ENCODE assay signal across 8 cellular contexts in the genomic region with DNA sequence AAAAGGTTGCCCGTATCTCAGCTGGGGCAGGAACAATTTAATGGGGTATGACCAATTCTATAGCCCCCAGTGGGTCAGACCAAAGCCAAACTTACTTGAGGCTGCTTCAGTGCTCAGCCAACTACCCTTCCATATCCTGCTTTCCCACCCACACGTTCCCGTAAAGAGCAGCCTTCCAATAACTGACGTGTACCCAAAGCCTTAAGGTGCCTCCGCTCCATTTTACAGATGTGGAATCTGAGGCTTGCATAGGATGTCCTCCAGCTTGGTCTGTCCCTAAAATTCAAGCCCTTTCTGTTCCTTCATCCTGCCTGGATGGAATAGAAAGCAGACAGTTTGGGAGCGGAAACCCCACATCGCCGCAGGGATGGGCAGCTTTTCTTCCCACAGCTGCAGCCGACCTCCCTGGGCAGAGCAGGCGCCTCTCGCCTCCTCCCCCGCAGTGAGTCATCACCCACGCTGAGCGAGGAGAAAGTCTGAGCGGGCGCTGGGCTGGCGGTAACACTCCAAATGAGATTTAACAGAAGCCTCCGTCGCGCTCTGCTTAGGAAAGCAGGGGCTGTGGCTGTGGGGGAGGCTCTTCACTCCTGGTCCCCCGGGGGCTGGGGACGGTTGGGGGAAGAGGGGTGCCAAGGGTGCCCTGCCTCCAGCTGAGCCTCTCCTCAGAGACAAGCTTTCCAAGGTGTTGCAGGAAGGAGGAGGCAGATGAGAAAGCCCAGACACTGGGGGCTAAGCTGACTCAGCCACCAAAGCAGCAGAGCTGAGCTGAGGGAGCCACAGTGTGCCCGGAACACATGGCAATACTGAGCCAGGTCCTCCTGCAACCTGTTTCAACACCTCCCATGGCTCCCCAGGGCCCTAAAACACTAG. TPM values are rescaled to one million over a fixed set of nuclear protein-coding genes. Genes with fewer than 3 reads are reported as not detected.
DNase-seq lines count a peak whose midpoint lies in the region; TF ChIP-seq lines count a peak whose summit lies in the region.

No MANE protein-coding gene starts in this region.

- no peaks in the 10 kb centered on the region for H4K20me1 ChIP-seq in mammary epithelial cell (ENCODE audit: insufficient read depth, low read length)

- BruUV-seq in mammary epithelial cell (replicated peaks; lab: Mats Ljungman, UMichigan) = no TSS peak

- H3K4me1 ChIP-seq in mammary epithelial cell (ENCODE audit: insufficient read depth, low read length) = peaks cover 16% of the 10 kb centered on the region

- dilution Hi-C loops in mammary epithelial cell (cut with HindIII; ENCODE audit: low sequenced_read_pairs) = no loop called here

- H3K4me3 ChIP-seq in WI38 (ENCODE audit: low read depth, low read length) = peak overlapping the region; percentile 56
- peak overlapping the region; percentile 6 to 33 (median 24) for H3K4me3 ChIP-seq in mammary epithelial cell (replicated peaks in 1 of 3; ENCODE audit: insufficient read depth in 1 of 3, low read depth in 2 of 3, low read length in 3 of 3)

- DNase-seq in Ammon's horn (ENCODE audit: low spot score) (peak; percentile 63), HS-5 (ENCODE audit: low read depth) (peak; percentile 68), mammary epithelial cell (peak; percentile 93), kidney glomerular epithelial cell (lab: John Stamatoyannopoulos, UW) (peak; percentile 99), NCI-H187 (lab: John Stamatoyannopoulos, UW) (no peak), NCI-H2081 treated with DMSO at 0.1 percent for 48 hours (lab: John Stamatoyannopoulos, UW) (no peak)
- peak; percentile 62 to 82 for DNase-seq in stimulated activated CD4-positive, alpha-beta T cell treated with anti-CD3 and anti-CD28 coated beads, Interleukin-15, amount 100 ng/mL, for 48 hours (ENCODE audit: low read depth in 2 of 2)

- peak overlapping the region; percentile 78 for H2AFZ ChIP-seq in mammary epithelial cell (ENCODE audit: low read depth, low read length)

- intact Hi-C loops in mammary epithelial cell (cut with micrococcal nuclease) = loop anchor here (2.0 kb wide), 1 partner anchor 40 kb away; no protein-coding TSS in a partner anchor

- peak overlapping the region; percentile 71 for H3K4me2 ChIP-seq in mammary epithelial cell (ENCODE audit: insufficient read depth, low read depth, low read length)

- in situ Hi-C loops in mammary epithelial cell (cut with MboI; ENCODE audit: low sequenced_read_pairs in 2 of 2) = no loop called here

- H3K27me3 ChIP-seq in mammary epithelial cell (ENCODE audit: insufficient read depth, low read length) = no peaks in the 10 kb centered on the region

- H3K27ac ChIP-seq in mammary epithelial cell (ENCODE audit: insufficient read depth, low read depth, low read length) = peak overlapping the region; percentile 50

- CTCF ChIA-PET in mammary epithelial cell (lab: Charles Lee; ENCODE audit: low non-redundant PET) = no interaction called here

- H3K9ac ChIP-seq in mammary epithelial cell (ENCODE audit: insufficient read depth, low read length) = peak overlapping the region; percentile 34

- H3K79me2 ChIP-seq in mammary epithelial cell (ENCODE audit: insufficient read depth, low read length) = no peaks in the 10 kb centered on the region

- TF ChIP-seq CTCF in WI38 (IDR thresholded peaks at IDR 0.05; ENCODE audit: low read depth, low read length) (no peak), mammary epithelial cell (conservative IDR thresholded peaks at IDR 0.05 in 1 of 2, IDR thresholded peaks at IDR 0.05 in 1 of 2; ENCODE audit: extremely low read depth in 1 of 2, insufficient read depth in 1 of 2, low read depth in 1 of 2, low read length in 2 of 2) (no peak)

- no peaks in the 10 kb centered on the region for H3K9me3 ChIP-seq in mammary epithelial cell (replicated peaks; ENCODE audit: insufficient read depth, low read length)

- WGBS in mammary epithelial cell (ENCODE audit: low coverage, missing lambda C conversion rate) = 7% methylated on average over 16 of the region's 23 CpGs

- H3K36me3 ChIP-seq in mammary epithelial cell (ENCODE audit: insufficient read depth, low read length) = no peaks in the 10 kb centered on the region

RNA-seq across cellular contexts. Expression of gene HRH1, which starts 57.8 kb away (rescaled TPM):
- total RNA-seq in mammary epithelial cell = under 1 TPM; 0.28 to 0.33 TPM
- 2.2 TPM for polyA plus RNA-seq in mammary epithelial cell
- 10.2 TPM for polyA minus RNA-seq in mammary epithelial cell

Comparison
In these comparisons a context has a peak if more than half of its experiments do, and no peak if none do; other contexts are left out.
1. DNase-seq: peak in Ammon's horn (single experiment), HS-5 (single experiment), mammary epithelial cell (single experiment), kidney glomerular epithelial cell (single experiment) and stimulated activated CD4-positive, alpha-beta T cell treated with anti-CD3 and anti-CD28 coated beads, Interleukin-15, amount 100 ng/mL, for 48 hours (2 of 2); none in NCI-H187 (0 of 2) and NCI-H2081 treated with DMSO at 0.1 percent for 48 hours (single experiment).